20 cellular contexts compared by ENCODE assay signal in genomic region chr10:124010024-124010423, GRCh38.
"Had no signal": no experiment of that assay in that cellular context is flagged by ENCODE, and none has a peak within 500 bp of the region (broad histone marks: within the 10 kb centered on the region; RNA-seq: fewer than 3 reads in every experiment).

No MANE protein-coding gene starts in this region.

- H3K36me3 ChIP-seq: colonic mucosa, neural progenitor cell, right atrium auricular region had no signal

- H3K27ac Mint-ChIP-seq: memory B cell; mesothelial cell of epicardium; natural killer cell treated with Interleukin-12 subunit alpha and Interleukin-12 subunit beta and Interleukin-15 and Interleukin-18, amount 100 ng/mL, for 72 hours; neural progenitor cell; stimulated activated memory B cell treated with anti-CD40 and anti-IgM and Interleukin-4, amounts not matched to agents 10 μg/mL and 1 μg/mL and 100 μg/mL, for 72 hours; stimulated activated naive CD8-positive, alpha-beta T cell treated with anti-CD3 and anti-CD28 coated beads, Interleukin-15, Interleukin-2, amounts not matched to agents 100 ng/mL and 50 ng/mL, for 24 hours had no signal

- H3K36me3 Mint-ChIP-seq: natural killer cell treated with Interleukin-12 subunit alpha and Interleukin-12 subunit beta and Interleukin-15 and Interleukin-18, amount 100 ng/mL, for 72 hours had no signal

- H3K4me1 Mint-ChIP-seq: memory B cell; stimulated activated memory B cell treated with anti-CD40 and anti-IgM and Interleukin-4, amounts not matched to agents 10 μg/mL and 1 μg/mL and 100 μg/mL, for 72 hours had no signal

- DNase-seq: cerebellar nuclear complex; colonic mucosa; dermis blood vessel endothelial cell; foreskin melanocyte; heart left ventricle; hippocampal formation; stimulated activated CD4-positive, alpha-beta T cell treated with anti-CD3 and anti-CD28 coated beads, Interleukin-15, amount 100 ng/mL, for 24 hours; stimulated activated CD4-positive, alpha-beta T cell treated with anti-CD3 and anti-CD28 coated beads, Interleukin-1b, Interleukin-23, amount 100 ng/mL, for 48 hours; stimulated activated CD4-positive, alpha-beta T cell treated with anti-CD3 and anti-CD28 coated beads, Interleukin-4, amount 100 ng/mL, for 24 hours; substantia nigra; trophoblast cell had no signal

- H3K4me1 ChIP-seq: colonic mucosa, right atrium auricular region had no signal

- H3K9me3 ChIP-seq: colonic mucosa, right atrium auricular region, thoracic aorta had no signal

- H3K9me3 Mint-ChIP-seq: natural killer cell treated with Interleukin-12 subunit alpha and Interleukin-12 subunit beta and Interleukin-15 and Interleukin-18, amount 100 ng/mL, for 72 hours had no signal

- ATAC-seq: natural killer cell treated with Interleukin-12 subunit alpha and Interleukin-12 subunit beta and Interleukin-15 and Interleukin-18, amount 100 ng/mL, for 72 hours; stimulated activated memory B cell treated with anti-CD40 and anti-IgM and Interleukin-4, amounts not matched to agents 10 μg/mL and 1 μg/mL and 100 μg/mL, for 72 hours had no signal

- FAIRE-seq: urothelium cell line had no signal

- H3K4me3 ChIP-seq: colonic mucosa, heart left ventricle, neural progenitor cell, right atrium auricular region, thoracic aorta had no signal

- H3K27me3 Mint-ChIP-seq: memory B cell; natural killer cell treated with Interleukin-12 subunit alpha and Interleukin-12 subunit beta and Interleukin-15 and Interleukin-18, amount 100 ng/mL, for 72 hours; stimulated activated memory B cell treated with anti-CD40 and anti-IgM and Interleukin-4, amounts not matched to agents 10 μg/mL and 1 μg/mL and 100 μg/mL, for 72 hours; stimulated activated naive CD8-positive, alpha-beta T cell treated with anti-CD3 and anti-CD28 coated beads, Interleukin-15, Interleukin-2, amounts not matched to agents 100 ng/mL and 50 ng/mL, for 24 hours had no signal

- H3K4me3 Mint-ChIP-seq: memory B cell; mesothelial cell of epicardium; natural killer cell treated with Interleukin-12 subunit alpha and Interleukin-12 subunit beta and Interleukin-15 and Interleukin-18, amount 100 ng/mL, for 72 hours; neural progenitor cell; stimulated activated memory B cell treated with anti-CD40 and anti-IgM and Interleukin-4, amounts not matched to agents 10 μg/mL and 1 μg/mL and 100 μg/mL, for 72 hours; stimulated activated naive CD8-positive, alpha-beta T cell treated with anti-CD3 and anti-CD28 coated beads, Interleukin-15, Interleukin-2, amounts not matched to agents 100 ng/mL and 50 ng/mL, for 24 hours had no signal

- H3K27me3 ChIP-seq: colonic mucosa, heart left ventricle, neural progenitor cell, right atrium auricular region had no signal

- H3K27ac ChIP-seq: colonic mucosa, neural progenitor cell, right atrium auricular region, thoracic aorta had no signal
